Comparison of ENCODE assay signal across 21 cellular contexts in genomic region chr16:10114411-10114810, GRCh38.
DNase-seq lines count a peak whose midpoint lies in the region; ATAC-seq and TF ChIP-seq lines count a peak whose summit lies in the region.
"Had no signal": no experiment of that assay in that cellular context is flagged by ENCODE, and none has a peak within 500 bp of the region (broad histone marks: within the 10 kb centered on the region; RNA-seq: fewer than 3 reads in every experiment).

No MANE protein-coding gene starts in this region.

- no peak for TF ChIP-seq CTCF in coronary artery (IDR thresholded peaks at IDR 0.05)
- no peak for TF ChIP-seq CTCF in lung (IDR thresholded peaks at IDR 0.05; ENCODE audit: control extremely low read depth, extremely low read depth)
- TF ChIP-seq CTCF in tibial artery (IDR thresholded peaks at IDR 0.05) = no peak

- H3K4me1 ChIP-seq in lung (ENCODE audit: control insufficient read depth in 2 of 2, insufficient read depth in 2 of 2, low read length in 2 of 2) (no peaks in the 10 kb centered on the region), tibial artery (peaks cover 0 to 21% (median 16%) of the 10 kb centered on the region in 4 donors)
- H3K4me1 ChIP-seq: foreskin keratinocyte, left lung had no signal

- no peaks in the 10 kb centered on the region for H3K27me3 ChIP-seq in lung (ENCODE audit: control insufficient read depth, insufficient read depth)
- H3K27me3 ChIP-seq in tibial artery = no peaks in the 10 kb centered on the region
- H3K27me3 ChIP-seq: foreskin keratinocyte, left lung had no signal

- DNase-seq in GM04504 (ENCODE audit: low read depth) (peak; percentile 49), coronary artery (ENCODE audit: low spot score) (peak; percentile 22), lung (ENCODE audit: low spot score) (no peak), tibial artery (peak in 1 of 2 donors; percentile 41), hypothalamus (lab: John Stamatoyannopoulos, UW) (no peak), NCI-H510A treated with DMSO at 0.1 percent for 48 hours (lab: John Stamatoyannopoulos, UW) (no peak), NCI-H2029 (lab: John Stamatoyannopoulos, UW) (no peak)
- DNase-seq: activated CD8-positive, alpha-beta memory T cell treated with anti-CD3 and anti-CD28 coated beads, Interleukin-2, amount 50 U/mL, for 48 hours; activated gamma-delta T cell treated with Interleukin-2 at 50 U/mL for 16 hours; COR-L47; foreskin keratinocyte; KG1; left lung; NCI-H1105; NCI-H82; nucleus accumbens; right cardiac atrium; stimulated activated naive CD4-positive, alpha-beta T cell; T-helper 9 cell had no signal

- WGBS in lung, 2 donors = 44 to 67% methylated on average over 4 of the region's 4 CpGs

- H3K4me3 ChIP-seq in coronary artery = no peak overlapping the region
- H3K4me3 ChIP-seq in lung = no peak overlapping the region
- no peak overlapping the region for H3K4me3 ChIP-seq in tibial artery
- H3K4me3 ChIP-seq: GM12878, left lung, SK-N-MC had no signal

- H3K36me3 ChIP-seq in lung (ENCODE audit: control insufficient read depth in 2 of 2, insufficient read depth in 2 of 2, low read length in 2 of 2) (no peaks in the 10 kb centered on the region), tibial artery (no peaks in the 10 kb centered on the region)
- H3K36me3 ChIP-seq: left lung had no signal

- intact Hi-C loops in tibial artery (cut with DNase I; ENCODE audit: low total_unique reads) = no loop called here

- H3K9me3 ChIP-seq in lung (ENCODE audit: control insufficient read depth in 2 of 2, insufficient read depth in 1 of 2, low read length in 1 of 2) (no peaks in the 10 kb centered on the region), tibial artery (no peaks in the 10 kb centered on the region)
- H3K9me3 ChIP-seq: left lung had no signal

- ATAC-seq in lung (ENCODE audit: insufficient read depth, low FRiP score) = peak; percentile 19
- ATAC-seq: foreskin keratinocyte, GM12878, left lung, right cardiac atrium had no signal

- H3K27ac ChIP-seq in coronary artery (peak overlapping the region in 1 of 2 donors; percentile 12), lung (ENCODE audit: low read depth in 1 of 2, low read length in 1 of 2) (no peak overlapping the region), tibial artery (peak overlapping the region; percentile 17 to 65)
- H3K27ac ChIP-seq: foreskin keratinocyte, left lung, SK-N-MC had no signal

Comparison
In these comparisons a context has a peak if more than half of its experiments do, and no peak if none do; other contexts are left out.
1. DNase-seq: peak in GM04504 (single experiment) and coronary artery (single experiment); none in lung (single experiment), hypothalamus (0 of 51), NCI-H510A treated with DMSO at 0.1 percent for 48 hours (single experiment) and NCI-H2029 (single experiment).
2. H3K27ac ChIP-seq: peak in tibial artery (2 of 2); none in lung (0 of 2).